In genomic region chr19:46102333-46102732, GRCh38 we compare ENCODE assay signal across 7 cellular contexts. TPM values are rescaled to one million over a fixed set of nuclear protein-coding genes. Genes with fewer than 3 reads are reported as not detected.
"Had no signal": no experiment of that assay in that cellular context is flagged by ENCODE, and none has a peak within 500 bp of the region (broad histone marks: within the 10 kb centered on the region; RNA-seq: fewer than 3 reads in every experiment).

No MANE protein-coding gene starts in this region.

RNA-seq across cellular contexts. Expression of gene IGFL3, which starts 22.2 kb away (rescaled TPM):
- total RNA-seq: GM23248, GM23338, H1, H7, H9, HFFc6 had no signal
- polyA plus RNA-seq: GM23248, GM23338 had no signal

RNA-seq across cellular contexts. Expression of gene IGFL2, which starts 45.7 kb away (rescaled TPM):
- total RNA-seq: GM23248, GM23338, H1, H4, H9, HFFc6 had no signal
- polyA plus RNA-seq: GM23248, GM23338, H1 had no signal
